In the genomic region with DNA sequence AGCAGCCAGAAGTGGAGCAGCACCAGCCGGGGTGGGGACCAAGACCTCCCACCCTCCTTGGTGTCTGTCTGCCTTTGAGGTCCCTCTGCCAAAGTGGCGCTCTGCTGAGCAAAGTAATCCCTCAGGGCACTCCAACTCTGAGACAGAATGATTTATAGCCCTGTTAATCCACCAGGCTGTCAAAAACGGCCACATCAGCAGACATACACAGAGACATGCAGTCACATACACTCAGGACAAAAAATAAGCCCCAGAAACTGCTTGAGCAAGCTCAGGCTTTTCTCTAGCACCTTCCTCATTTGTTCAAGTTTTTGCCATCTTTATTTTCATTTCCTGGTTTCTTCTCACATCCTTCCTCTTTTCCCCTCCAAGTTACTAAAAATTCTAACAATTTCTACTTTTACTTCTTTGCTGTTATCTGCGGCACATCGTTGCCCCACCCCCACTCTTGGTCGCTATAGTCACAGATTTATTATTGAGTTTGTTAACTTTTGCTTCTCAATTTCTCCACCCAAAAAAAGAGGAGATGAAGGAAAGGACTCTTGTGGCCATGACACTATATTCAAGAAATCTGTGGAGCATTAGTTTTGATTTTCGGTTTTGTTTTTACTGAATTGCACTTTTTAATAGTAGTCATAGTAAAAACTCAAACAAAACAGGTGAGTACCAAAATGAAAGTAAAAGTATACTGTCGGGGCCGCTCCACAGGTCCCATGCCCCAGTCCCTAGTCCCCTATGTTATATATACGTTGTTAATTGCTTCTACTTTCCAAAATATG, we compare ENCODE assay signal across 8 cellular contexts. TPM values are rescaled to one million over a fixed set of nuclear protein-coding genes. Genes with fewer than 3 reads are reported as not detected.
A peak's percentile ranks its signal among the peaks of the same experiment; 100 is the strongest.
DNase-seq lines count a peak whose midpoint lies in the region; ATAC-seq and TF ChIP-seq lines count a peak whose summit lies in the region.

No MANE protein-coding gene starts in this region.

- peaks cover 11% of the 10 kb centered on the region for H3K4me1 ChIP-seq in foreskin keratinocyte

- H3K9me2 ChIP-seq in SU-DHL-6 (replicated peaks; ENCODE audit: insufficient read depth, low read length), result no peaks in the 10 kb centered on the region

- peak overlapping the region; percentile 38 for H3K9ac ChIP-seq in SU-DHL-6 (ENCODE audit: low read length)

- TF ChIP-seq CTCF in GM12864 (IDR thresholded peaks at IDR 0.05; ENCODE audit: low read depth, low read length, missing control alignments) (no peak), SU-DHL-6 (IDR thresholded peaks at IDR 0.05; ENCODE audit: insufficient read depth, low read length, poor library complexity, severe bottlenecking) (no peak), foreskin keratinocyte (conservative IDR thresholded peaks at IDR 0.05) (no peak)

- H3K27me3 ChIP-seq in SU-DHL-6 (ENCODE audit: low read length) (no peaks in the 10 kb centered on the region), foreskin keratinocyte (no peaks in the 10 kb centered on the region)

- no peaks in the 10 kb centered on the region for H3K9me3 ChIP-seq in SU-DHL-6 (ENCODE audit: insufficient read depth, low read length)

- no peaks in the 10 kb centered on the region for H3K79me2 ChIP-seq in SU-DHL-6 (ENCODE audit: insufficient read depth, low read length)

- peak overlapping the region; percentile 34 for H3K4me3 ChIP-seq in GM12864 (ENCODE audit: low read depth, low read length)
- peak overlapping the region; percentile 47 for H3K4me3 ChIP-seq in SU-DHL-6 (ENCODE audit: insufficient read depth, low read length, poor library complexity, severe bottlenecking)

- H3K27ac ChIP-seq in SU-DHL-6 (ENCODE audit: low read depth, low read length) (peak overlapping the region; percentile 65), foreskin keratinocyte (no peak overlapping the region)

- DNase-seq in GM12864 (ENCODE audit: low read depth) (no peak), foreskin keratinocyte (no peak), SW 1271 (lab: John Stamatoyannopoulos, UW) (no peak), dermis blood vessel endothelial cell (no peak)

- H3K9me3 Mint-ChIP-seq in stimulated activated naive CD8-positive, alpha-beta T cell treated with anti-CD3 and anti-CD28 coated beads, Interleukin-15, Interleukin-2, amounts not matched to agents 100 ng/mL and 50 ng/mL, for 24 hours, result no peaks in the 10 kb centered on the region

- peak overlapping the region; percentile 87 for H3K27ac Mint-ChIP-seq in stimulated activated naive CD8-positive, alpha-beta T cell treated with anti-CD3 and anti-CD28 coated beads, Interleukin-15, Interleukin-2, amounts not matched to agents 100 ng/mL and 50 ng/mL, for 24 hours

- peak overlapping the region; percentile 27 for H2AFZ ChIP-seq in SU-DHL-6 (ENCODE audit: low read depth, low read length, severe bottlenecking)

- no peaks in the 10 kb centered on the region for H4K20me1 ChIP-seq in SU-DHL-6 (ENCODE audit: low read depth, low read length)

- peak overlapping the region; percentile 80 for H3K4me3 Mint-ChIP-seq in stimulated activated naive CD8-positive, alpha-beta T cell treated with anti-CD3 and anti-CD28 coated beads, Interleukin-15, Interleukin-2, amounts not matched to agents 100 ng/mL and 50 ng/mL, for 24 hours

- H3K4me1 Mint-ChIP-seq in stimulated activated naive CD8-positive, alpha-beta T cell treated with anti-CD3 and anti-CD28 coated beads, Interleukin-15, Interleukin-2, amounts not matched to agents 100 ng/mL and 50 ng/mL, for 24 hours (ENCODE audit: low read depth), result peaks cover 73% of the 10 kb centered on the region

- peaks cover 17% of the 10 kb centered on the region; the same call in 1 of the 2 replicates for H3F3A ChIP-seq in SU-DHL-6 (ENCODE audit: insufficient read depth)

- H3K27me3 Mint-ChIP-seq in stimulated activated naive CD8-positive, alpha-beta T cell treated with anti-CD3 and anti-CD28 coated beads, Interleukin-15, Interleukin-2, amounts not matched to agents 100 ng/mL and 50 ng/mL, for 24 hours, result peaks cover 3% of the 10 kb centered on the region

- no peaks in the 10 kb centered on the region for H3K36me3 Mint-ChIP-seq in stimulated activated naive CD8-positive, alpha-beta T cell treated with anti-CD3 and anti-CD28 coated beads, Interleukin-15, Interleukin-2, amounts not matched to agents 100 ng/mL and 50 ng/mL, for 24 hours (ENCODE audit: low read depth)

- peak overlapping the region; percentile 92 for H3K4me2 ChIP-seq in SU-DHL-6 (ENCODE audit: low read depth, low read length, poor library complexity, severe bottlenecking)

- ATAC-seq in GM21423 (IDR thresholded peaks at IDR 0.05; ENCODE audit: unreplicated experiment) (peak; percentile 51), HG03575 (IDR thresholded peaks at IDR 0.05; ENCODE audit: extremely low read depth, insufficient number of reproducible peaks, low FRiP score, unreplicated experiment) (peak; percentile 48), foreskin keratinocyte (peak; percentile 33)

- no peaks in the 10 kb centered on the region for H3K36me3 ChIP-seq in SU-DHL-6 (ENCODE audit: low read length)

RNA-seq across cellular contexts. Expression of a gene that starts 17.4 kb away (rescaled TPM):
- total RNA-seq in foreskin keratinocyte (20.4 and 36.9 TPM in 2 replicates), dermis blood vessel endothelial cell (11.7 and 14.8 TPM in 2 replicates)
- polyA plus RNA-seq in foreskin keratinocyte, result 10.8 and 23.5 TPM in 2 replicates
